Comparison of ENCODE assay signal across 8 cellular contexts in genomic region chr20:1764136-1765033, GRCh38.
DNase-seq lines count a peak whose midpoint lies in the region; ATAC-seq and TF ChIP-seq lines count a peak whose summit lies in the region.

No MANE protein-coding gene starts in this region.

- CTCF ChIA-PET in activated CD4-positive, alpha-beta memory T cell treated with anti-CD3 and anti-CD28 coated beads, Interleukin-2, amount 10 ng/mL, durations not matched to agents 7 days and 5 days (lab: Charles Lee): interaction anchor here (0.8 to 3.9 kb wide), 19 partner anchors 13 to 411 kb away, joined by 3 to 79 read pairs (median 3); no protein-coding TSS in a partner anchor

- POLR2A ChIA-PET in activated CD4-positive, alpha-beta memory T cell treated with anti-CD3 and anti-CD28 coated beads, Interleukin-2, amount 10 ng/mL, durations not matched to agents 7 days and 5 days (lab: Charles Lee): interaction anchor here (0.6 kb wide), 1 partner anchor 510 kb away, joined by 3 read pairs; no protein-coding TSS in a partner anchor

- peaks cover 5% of the 10 kb centered on the region for H3K27me3 ChIP-seq in endodermal cell (ENCODE audit: control insufficient read depth, insufficient read depth, low read length, poor library complexity, severe bottlenecking)

- DNase-seq in AG08396 (ENCODE audit: low spot score): peak; percentile 78
- DNase-seq in NCI-H82 (lab: John Stamatoyannopoulos, UW): peak; percentile 86
- DNase-seq in activated CD4-positive, alpha-beta memory T cell treated with anti-CD3 and anti-CD28 coated beads, Interleukin-2, amount 10 ng/mL, durations not matched to agents 7 days and 5 days: peak; percentile 68
- peak; percentile 91 for DNase-seq in endodermal cell
- DNase-seq in mesothelial cell of epicardium (ENCODE audit: low spot score in 2 of 2, unreplicated experiment in 2 of 2): peak; percentile 55 to 76
- peak; percentile 25 to 46 for DNase-seq in stimulated activated CD8-positive, alpha-beta memory T cell treated with anti-CD3 and anti-CD28 coated beads, Interleukin-2, amount 100 ng/mL, for 48 hours (ENCODE audit: low read depth in 2 of 2)

- no peak overlapping the region for H3K27ac Mint-ChIP-seq in activated CD4-positive, alpha-beta memory T cell treated with anti-CD3 and anti-CD28 coated beads, Interleukin-2, amount 10 ng/mL, durations not matched to agents 7 days and 5 days
- H3K27ac Mint-ChIP-seq in endodermal cell: no peak overlapping the region
- no peak overlapping the region for H3K27ac Mint-ChIP-seq in mesothelial cell of epicardium

- H3K27me3 Mint-ChIP-seq in activated CD4-positive, alpha-beta memory T cell treated with anti-CD3 and anti-CD28 coated beads, Interleukin-2, amount 10 ng/mL, durations not matched to agents 7 days and 5 days: peaks cover 4% of the 10 kb centered on the region
- peaks cover 6% of the 10 kb centered on the region for H3K27me3 Mint-ChIP-seq in endodermal cell (ENCODE audit: insufficient read depth)
- peaks cover 29% of the 10 kb centered on the region for H3K27me3 Mint-ChIP-seq in mesothelial cell of epicardium (ENCODE audit: low read depth)

- no peak overlapping the region for H3K9ac ChIP-seq in endodermal cell (ENCODE audit: extremely low read depth, low read length, poor library complexity, severe bottlenecking)

- no peak overlapping the region for H3K27ac ChIP-seq in endodermal cell (ENCODE audit: low read depth, low read length)

- ATAC-seq in GM18907 (IDR thresholded peaks at IDR 0.05; ENCODE audit: unreplicated experiment) (peak; percentile 79), HG03565 (IDR thresholded peaks at IDR 0.05; ENCODE audit: unreplicated experiment) (peak; percentile 65)

- no peaks in the 10 kb centered on the region for H3K36me3 Mint-ChIP-seq in activated CD4-positive, alpha-beta memory T cell treated with anti-CD3 and anti-CD28 coated beads, Interleukin-2, amount 10 ng/mL, durations not matched to agents 7 days and 5 days (ENCODE audit: low read depth)
- H3K36me3 Mint-ChIP-seq in endodermal cell (ENCODE audit: low read depth): no peaks in the 10 kb centered on the region
- no peaks in the 10 kb centered on the region for H3K36me3 Mint-ChIP-seq in mesothelial cell of epicardium

- H3K4me1 Mint-ChIP-seq in activated CD4-positive, alpha-beta memory T cell treated with anti-CD3 and anti-CD28 coated beads, Interleukin-2, amount 10 ng/mL, durations not matched to agents 7 days and 5 days: no peaks in the 10 kb centered on the region
- peaks cover 2% of the 10 kb centered on the region for H3K4me1 Mint-ChIP-seq in endodermal cell
- no peaks in the 10 kb centered on the region for H3K4me1 Mint-ChIP-seq in mesothelial cell of epicardium

- no peaks in the 10 kb centered on the region for H3K9me3 Mint-ChIP-seq in activated CD4-positive, alpha-beta memory T cell treated with anti-CD3 and anti-CD28 coated beads, Interleukin-2, amount 10 ng/mL, durations not matched to agents 7 days and 5 days
- H3K9me3 Mint-ChIP-seq in endodermal cell (no peaks in the 10 kb centered on the region), mesothelial cell of epicardium (no peaks in the 10 kb centered on the region)

- TF ChIP-seq CTCF in endodermal cell (conservative IDR thresholded peaks at IDR 0.05): peak; percentile 88
- TF ChIP-seq CTCF in mesothelial cell of epicardium (IDR thresholded peaks at IDR 0.05; ENCODE audit: unreplicated experiment): peak; percentile 60

- H3K4me3 Mint-ChIP-seq in activated CD4-positive, alpha-beta memory T cell treated with anti-CD3 and anti-CD28 coated beads, Interleukin-2, amount 10 ng/mL, durations not matched to agents 7 days and 5 days: no peak overlapping the region
- H3K4me3 Mint-ChIP-seq in endodermal cell (no peak overlapping the region), mesothelial cell of epicardium (no peak overlapping the region)

- no peak overlapping the region for H3K4me3 ChIP-seq in endodermal cell (ENCODE audit: low read length)

- WGBS in endodermal cell (ENCODE audit: insufficient coverage in 1 of 2, insufficient read length in 1 of 2), 2 experiments: 44 to 63% methylated on average over 5 to 15 of the region's 15 CpGs

- no peaks in the 10 kb centered on the region for H3K9me3 ChIP-seq in endodermal cell (ENCODE audit: control insufficient read depth, low read length)

- H3K4me1 ChIP-seq in endodermal cell (ENCODE audit: control insufficient read depth, insufficient read depth, low read length): no peaks in the 10 kb centered on the region

- no peaks in the 10 kb centered on the region for H3K36me3 ChIP-seq in endodermal cell (ENCODE audit: control insufficient read depth, insufficient read depth, low read length)

Comparison
In these comparisons a context has a peak if more than half of its experiments do, and no peak if none do; other contexts are left out.
1. DNase-seq: peak in every context shown above with its lines; median percentile 91 in endodermal cell; 86 in NCI-H82; 78 in AG08396; 68 in activated CD4-positive, alpha-beta memory T cell treated with anti-CD3 and anti-CD28 coated beads, Interleukin-2, amount 10 ng/mL, durations not matched to agents 7 days and 5 days; 66 in mesothelial cell of epicardium; 36 in stimulated activated CD8-positive, alpha-beta memory T cell treated with anti-CD3 and anti-CD28 coated beads, Interleukin-2, amount 100 ng/mL, for 48 hours.